ENCODE assay signal across 18 cellular contexts in the genomic region with DNA sequence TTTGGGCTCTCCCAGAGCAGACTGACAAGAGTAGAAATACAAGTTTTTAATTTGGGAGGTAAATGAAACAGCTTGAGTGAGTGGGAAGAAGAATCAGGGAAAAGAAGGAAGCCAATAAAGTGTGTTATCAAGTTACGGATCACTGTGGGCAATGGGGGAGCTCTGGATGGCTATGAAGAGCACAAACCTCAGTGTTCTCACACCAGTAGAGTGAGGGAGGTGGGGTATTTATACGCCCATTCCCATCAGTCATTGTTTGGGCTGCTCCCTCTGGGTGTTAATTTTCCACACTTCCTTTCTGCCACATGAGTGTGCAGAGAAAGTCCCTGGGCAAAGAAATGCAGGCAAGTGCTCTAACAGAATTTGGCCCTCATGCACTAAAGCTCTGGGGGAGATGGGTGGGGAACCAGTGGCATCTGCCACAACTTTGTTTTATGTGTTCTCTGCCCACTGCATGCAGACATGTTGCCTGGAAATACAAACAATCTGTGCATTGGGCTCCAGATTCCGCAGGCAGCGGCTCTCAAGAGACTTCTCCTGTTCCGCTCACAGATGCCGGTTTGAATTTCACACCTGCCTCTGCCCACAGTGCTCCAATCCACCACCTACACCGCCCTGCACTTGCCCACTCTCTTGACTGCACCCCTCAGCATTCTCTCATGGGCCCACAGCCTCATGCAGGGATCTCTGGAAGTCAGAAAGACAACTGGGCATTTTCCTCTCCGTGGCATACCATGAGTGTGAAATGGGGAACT. TPM values are rescaled to one million over a fixed set of nuclear protein-coding genes. Genes with fewer than 3 reads are reported as not detected.
DNase-seq lines count a peak whose midpoint lies in the region; ATAC-seq, FAIRE-seq and TF ChIP-seq lines count a peak whose summit lies in the region.
"Had no signal": no experiment of that assay in that cellular context is flagged by ENCODE, and none has a peak within 500 bp of the region (broad histone marks: within the 10 kb centered on the region; RNA-seq: fewer than 3 reads in every experiment).

No MANE protein-coding gene starts in this region.

- no peak; a peak in 1 of 6 replicates for ATAC-seq in A549
- ATAC-seq in GM21825 (IDR thresholded peaks at IDR 0.05; ENCODE audit: unreplicated experiment) = no peak
- ATAC-seq in stimulated activated naive CD8-positive, alpha-beta T cell treated with anti-CD3 and anti-CD28 coated beads, Interleukin-15, amount 100 ng/mL, for 72 hours = no peak
- ATAC-seq: activated CD4-positive, CD25-positive, alpha-beta regulatory T cell treated with anti-CD3 and anti-CD28 coated beads, Interleukin-2, amount 50 U/mL, for 24 hours had no signal

- 93% methylated on average over 8 of the region's 8 CpGs for WGBS in A549 (ENCODE audit: missing lambda C conversion rate)

- TF ChIP-seq EP300 in A549 (IDR thresholded peaks at IDR 0.05) = no peak

- BruUV-seq in OCI-LY7 (replicated peaks; lab: Mats Ljungman, UMichigan) = no TSS peak

- H3K4me1 ChIP-seq in A549 = peaks cover 53% of the 10 kb centered on the region
- peaks cover 4% of the 10 kb centered on the region for H3K4me1 ChIP-seq in HEK293 (ENCODE audit: control insufficient read depth, insufficient read depth, low read length)
- no peaks in the 10 kb centered on the region for H3K4me1 ChIP-seq in OCI-LY7 (ENCODE audit: insufficient read depth, low read length, poor library complexity, severe bottlenecking)

- no peak for FAIRE-seq in A549 (lab: Jason Lieb, UNC)

- no peaks in the 10 kb centered on the region for H3K36me3 Mint-ChIP-seq in brain
- H3K36me3 Mint-ChIP-seq: naive B cell had no signal

- no peaks in the 10 kb centered on the region for H3K9me3 Mint-ChIP-seq in brain
- H3K9me3 Mint-ChIP-seq in stimulated activated naive CD8-positive, alpha-beta T cell treated with anti-CD3 and anti-CD28 coated beads, Interleukin-15, amount 100 ng/mL, for 72 hours = no peaks in the 10 kb centered on the region
- H3K9me3 Mint-ChIP-seq: central memory CD8-positive, alpha-beta T cell had no signal

- no peaks in the 10 kb centered on the region for H3K4me1 Mint-ChIP-seq in brain
- H3K4me1 Mint-ChIP-seq in stimulated activated naive CD8-positive, alpha-beta T cell treated with anti-CD3 and anti-CD28 coated beads, Interleukin-15, amount 100 ng/mL, for 72 hours = peaks cover 8% of the 10 kb centered on the region
- H3K4me1 Mint-ChIP-seq: central memory CD8-positive, alpha-beta T cell had no signal

- H3K79me2 ChIP-seq in OCI-LY7 (ENCODE audit: insufficient read depth, low read depth, low read length) = no peaks in the 10 kb centered on the region

- no peak overlapping the region for H2AFZ ChIP-seq in OCI-LY7 (ENCODE audit: low read length)

- H3K9me2 ChIP-seq in OCI-LY7 (ENCODE audit: insufficient read depth, low read length) = no peaks in the 10 kb centered on the region

- CTCF ChIA-PET in A549 (lab: Yijun Ruan, JAX) (interaction anchor here (0.8 to 2.9 kb wide), 16 partner anchors 11 to 387 kb away, joined by 3 to 12 read pairs (median 4); no protein-coding TSS in a partner anchor), HEK293 (lab: Yijun Ruan, JAX) (interaction anchor here (0.8 to 1.5 kb wide), 4 partner anchors 11 to 360 kb away, joined by 3 to 5 read pairs (median 4); no protein-coding TSS in a partner anchor), OCI-LY7 (lab: Charles Lee; ENCODE audit: unreplicated experiment) (no interaction called here)

- intact Hi-C loops in posterior vena cava (cut with DNase I) (no loop called here), OCI-LY7 (cut with micrococcal nuclease; ENCODE audit: unreplicated experiment) (no loop called here)

- peak overlapping the region; percentile 49; the same call in 1 of the 3 replicates for H3K4me2 ChIP-seq in A549
- H3K4me2 ChIP-seq in OCI-LY7 (ENCODE audit: low read length) = no peak overlapping the region

- POLR2A ChIA-PET in A549 (lab: Yijun Ruan, JAX) (no interaction called here), HEK293 (lab: Yijun Ruan, JAX) (interaction anchor here (0.8 kb wide), 1 partner anchor 116 kb away, joined by 3 read pairs; no protein-coding TSS in a partner anchor), OCI-LY7 (lab: Charles Lee) (interaction anchor here (0.5 kb wide), 1 partner anchor 11 kb away, joined by 3 read pairs; no protein-coding TSS in a partner anchor)

- no peak overlapping the region for H3K4me3 Mint-ChIP-seq in brain
- no peak overlapping the region for H3K4me3 Mint-ChIP-seq in stimulated activated naive CD8-positive, alpha-beta T cell treated with anti-CD3 and anti-CD28 coated beads, Interleukin-15, amount 100 ng/mL, for 72 hours
- H3K4me3 Mint-ChIP-seq: central memory CD8-positive, alpha-beta T cell; naive B cell had no signal

- H3K27me3 ChIP-seq in WERI-Rb-1 (ENCODE audit: insufficient read depth, low read depth, severe bottlenecking) = no peaks in the 10 kb centered on the region

- H3K4me3 ChIP-seq in A549 (no peak overlapping the region), HEK293 (ENCODE audit: low read depth, low read length) (no peak overlapping the region), OCI-LY7 (ENCODE audit: low read depth, low read length, poor library complexity, severe bottlenecking) (no peak overlapping the region), WERI-Rb-1 (ENCODE audit: low read depth, low read length) (no peak overlapping the region)
- H3K4me3 ChIP-seq: lower lobe of right lung, upper lobe of left lung had no signal

- H3K36me3 ChIP-seq in HEK293 (ENCODE audit: control insufficient read depth in 2 of 2, insufficient read depth in 1 of 2, low read length in 2 of 2) (no peaks in the 10 kb centered on the region), OCI-LY7 (ENCODE audit: insufficient read depth, low read length) (no peaks in the 10 kb centered on the region), WERI-Rb-1 (no peaks in the 10 kb centered on the region)
- H3K36me3 ChIP-seq: lower lobe of right lung, upper lobe of left lung had no signal

- H4K20me1 ChIP-seq in OCI-LY7 (ENCODE audit: insufficient read depth, low read length) = no peaks in the 10 kb centered on the region

- TF ChIP-seq POLR2A in A549 (IDR thresholded peaks at IDR 0.05; ENCODE audit: low read length) = no peak

- DNase-seq in A549 (ENCODE audit: low read depth in 1 of 2, low spot score in 1 of 2) (no peak), posterior vena cava (ENCODE audit: low spot score) (peak; percentile 45), OCI-LY7 (ENCODE audit: low spot score) (no peak), WERI-Rb-1 (no peak)
- no peak for DNase-seq in stimulated activated naive CD8-positive, alpha-beta T cell treated with anti-CD3 and anti-CD28 coated beads, Interleukin-15, amount 100 ng/mL, for 72 hours
- DNase-seq: activated T-cell treated with anti-CD3 and anti-CD28 coated beads, Interleukin-2, amount 50 U/mL, for 48 hours; COR-L47; effector memory CD4-positive, alpha-beta T cell; glutamatergic neuron; lower lobe of right lung; naive B cell; NCI-H2029; upper lobe of left lung had no signal

- TF ChIP-seq RAD21 in A549 (conservative IDR thresholded peaks at IDR 0.05 in 1 of 2, IDR thresholded peaks at IDR 0.05 in 1 of 2) = no peak

- TF ChIP-seq CTCF in A549 (IDR thresholded peaks at IDR 0.05) (no peak), HEK293 (tag by site-specific recombination; IDR thresholded peaks at IDR 0.05) (no peak), brain (conservative IDR thresholded peaks at IDR 0.05) (no peak), OCI-LY7 (conservative IDR thresholded peaks at IDR 0.05; ENCODE audit: low read length) (no peak), WERI-Rb-1 (IDR thresholded peaks at IDR 0.05; ENCODE audit: low read depth, low read length) (no peak)

- H3K27ac Mint-ChIP-seq in brain = peak overlapping the region in 3 of 5 experiments; percentile 16 to 84 (median 41)
- no peak overlapping the region for H3K27ac Mint-ChIP-seq in stimulated activated naive CD8-positive, alpha-beta T cell treated with anti-CD3 and anti-CD28 coated beads, Interleukin-15, amount 100 ng/mL, for 72 hours
- H3K27ac Mint-ChIP-seq: naive B cell had no signal

- H3K27me3 Mint-ChIP-seq in brain = peaks cover 33% of the 10 kb centered on the region
- H3K27me3 Mint-ChIP-seq in stimulated activated naive CD8-positive, alpha-beta T cell treated with anti-CD3 and anti-CD28 coated beads, Interleukin-15, amount 100 ng/mL, for 72 hours = peaks cover 29% of the 10 kb centered on the region

- peak overlapping the region in 1 of 2 experiments; percentile 2; a peak in 2 of 6 replicates for H3K27ac ChIP-seq in A549
- no peak overlapping the region for H3K27ac ChIP-seq in HEK293 (ENCODE audit: extremely low read depth, low read depth, low read length)
- no peak overlapping the region for H3K27ac ChIP-seq in OCI-LY7 (ENCODE audit: low read depth, low read length, poor library complexity, severe bottlenecking)
- H3K27ac ChIP-seq in WERI-Rb-1 = no peak overlapping the region
- H3K27ac ChIP-seq: lower lobe of right lung, upper lobe of left lung had no signal

- H3K9me3 ChIP-seq in A549 (no peaks in the 10 kb centered on the region), HEK293 (ENCODE audit: control insufficient read depth, insufficient read depth, low read depth, low read length) (no peaks in the 10 kb centered on the region), OCI-LY7 (ENCODE audit: low read length) (no peaks in the 10 kb centered on the region), WERI-Rb-1 (ENCODE audit: severe bottlenecking) (no peaks in the 10 kb centered on the region)
- H3K9me3 ChIP-seq: lower lobe of right lung, upper lobe of left lung had no signal

TF ChIP-seq in A549, 52 proteins besides CTCF, POLR2A, EP300 and RAD21:
- TF ChIP-seq HOXA7 (CRISPR knock-in tag; IDR thresholded peaks at IDR 0.05) (no peak), CBX8 (IDR thresholded peaks at IDR 0.05) (no peak)

TF ChIP-seq in HEK293, 187 proteins besides CTCF, POLR2A, EP300 and RAD21:
- no peak for TF ChIP-seq TRIM28 (IDR thresholded peaks at IDR 0.05; ENCODE audit: borderline replicate concordance, low read length)
- TF ChIP-seq ZFHX2 (tag by site-specific recombination; conservative IDR thresholded peaks at IDR 0.05) = 0 out of 2 replicates have a peak, but pooled peaks have one; percentile 6
- peak; percentile 96 for TF ChIP-seq ZNF37A (tag by site-specific recombination; IDR thresholded peaks at IDR 0.05)
- no peak for TF ChIP-seq FEZF1 (tag by site-specific recombination; IDR thresholded peaks at IDR 0.05)
- no peak for TF ChIP-seq ZNF140 (tag by site-specific recombination; IDR thresholded peaks at IDR 0.05)
- TF ChIP-seq EGR2 (tag by site-specific recombination; IDR thresholded peaks at IDR 0.05; ENCODE audit: low read depth) = peak; percentile 57; the same call in 1 of the 2 replicates
- no peak for TF ChIP-seq ZNF133 (tag by site-specific recombination; IDR thresholded peaks at IDR 0.05)

RNA-seq across cellular contexts. Expression of a gene that starts 22.6 kb away (rescaled TPM):
- polyA plus RNA-seq in A549 (2011; rRNA removed) (2.9 and 3.3 TPM in 2 replicates), A549 (2017; fragmentation: RNase III; extraction: RNeasy Plus Mini Kit Qiagen cat#74134 plus additional on column Dnase treatment) (1.7 to 3.0 TPM (median 2.3 TPM) in 3 replicates), brain (ENCODE audit: insufficient read depth, low read depth, low replicate concordance) (0.64 TPM)
- polyA plus RNA-seq in A549 (2012; cell fraction: cytosol; rRNA removed) = 3.5 and 6.7 TPM in 2 replicates
- 7.9 and 11.3 TPM in 2 replicates for polyA plus RNA-seq in A549 (2012; cell fraction: nucleus; rRNA removed)
- polyA minus RNA-seq in A549 (2011; rRNA and poly(A)+ RNA removed) = 3.0 and 3.4 TPM in 2 replicates
- total RNA-seq in posterior vena cava (1 to 10 TPM; 1.2 to 1.4 TPM), OCI-LY7 (2022) (not detected in 2 replicates)
- not detected in 2 replicates for total RNA-seq in OCI-LY7 (2014; rRNA removed; shearing (Covaris generic))

Comparison
In these comparisons a context has a peak if more than half of its experiments do, and no peak if none do; other contexts are left out.
1. H3K27ac Mint-ChIP-seq: peak in brain (3 of 5); none in stimulated activated naive CD8-positive, alpha-beta T cell treated with anti-CD3 and anti-CD28 coated beads, Interleukin-15, amount 100 ng/mL, for 72 hours (0 of 2).